In the genomic region with DNA sequence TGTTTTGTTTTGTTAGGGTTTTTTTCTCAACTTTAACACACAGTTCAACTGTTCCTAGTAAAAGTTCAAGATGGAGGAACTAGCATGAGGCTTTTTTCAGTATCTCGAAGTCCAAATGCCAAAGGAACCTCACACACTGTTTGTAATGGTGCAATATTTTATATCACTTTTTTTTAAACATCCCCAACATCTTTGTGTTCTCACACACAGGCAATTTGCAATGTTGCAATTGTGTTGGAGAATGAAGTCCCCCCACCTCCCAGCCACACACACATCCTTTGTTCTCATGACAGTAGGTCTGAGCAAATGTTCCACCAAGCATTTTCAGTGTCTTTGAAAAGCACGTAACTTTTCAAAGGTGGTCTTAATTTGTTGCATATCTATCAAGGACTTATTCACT, we compare ENCODE assay signal across 25 cellular contexts.
"Had no signal": no experiment of that assay in that cellular context is flagged by ENCODE, and none has a peak within 500 bp of the region (broad histone marks: within the 10 kb centered on the region; RNA-seq: fewer than 3 reads in every experiment).

No MANE protein-coding gene starts in this region.

- H3K9me3 ChIP-seq: ascending aorta, left ventricle myocardium inferior, vagina had no signal

- H3K4me3 ChIP-seq: ascending aorta, coronary artery, left ventricle myocardium inferior, lung, vagina had no signal

- FAIRE-seq: frontal cortex, islet of Langerhans had no signal

- H3K27ac ChIP-seq: ascending aorta, brain microvascular endothelial cell, coronary artery, dorsolateral prefrontal cortex, left ventricle myocardium inferior, vagina had no signal

- H3K4me1 ChIP-seq: left ventricle myocardium inferior, vagina had no signal

- H3K36me3 ChIP-seq: brain microvascular endothelial cell, left ventricle myocardium inferior, vagina had no signal

- DNase-seq: activated CD4-positive, alpha-beta T cell treated with anti-CD3 and anti-CD28 coated beads for 36 hours; activated CD4-positive, alpha-beta T cell treated with anti-CD3 and anti-CD28 coated beads, Interleukin-2, amount 50 U/mL, for 48 hours; activated CD4-positive, CD25-positive, alpha-beta regulatory T cell; activated CD8-positive, alpha-beta memory T cell treated with anti-CD3 and anti-CD28 coated beads for 24 hours; activated effector memory CD4-positive, alpha-beta T cell treated with anti-CD3 and anti-CD28 coated beads, Interleukin-2, amount 50 U/mL, for 16 hours; activated naive CD4-positive, alpha-beta T cell treated with anti-CD3 and anti-CD28 coated beads for 36 hours; activated naive CD8-positive, alpha-beta T cell treated with anti-CD3 and anti-CD28 coated beads, Interleukin-2, amount 10 ng/mL, durations not matched to agents 7 days and 5 days; brain microvascular endothelial cell; dorsolateral prefrontal cortex; effector memory CD4-positive, alpha-beta T cell; erythroblast; left ventricle myocardium inferior; mesendoderm; natural killer cell; posterior cingulate gyrus; right cardiac atrium; stimulated activated naive CD4-positive, alpha-beta T cell treated with Interleukin-2 at 50 U/mL for 16 hours had no signal

- H3K4me1 Mint-ChIP-seq: activated CD4-positive, alpha-beta T cell treated with anti-CD3 and anti-CD28 coated beads for 36 hours; activated naive CD8-positive, alpha-beta T cell treated with anti-CD3 and anti-CD28 coated beads, Interleukin-2, amount 10 ng/mL, durations not matched to agents 7 days and 5 days; natural killer cell had no signal

- H3K36me3 Mint-ChIP-seq: activated naive CD8-positive, alpha-beta T cell treated with anti-CD3 and anti-CD28 coated beads, Interleukin-2, amount 10 ng/mL, durations not matched to agents 7 days and 5 days; natural killer cell had no signal

- H3K9me3 Mint-ChIP-seq: activated naive CD4-positive, alpha-beta T cell treated with anti-CD3 and anti-CD28 coated beads for 36 hours; activated naive CD8-positive, alpha-beta T cell treated with anti-CD3 and anti-CD28 coated beads, Interleukin-2, amount 10 ng/mL, durations not matched to agents 7 days and 5 days; type B pancreatic cell had no signal

- H3K27me3 ChIP-seq: ascending aorta, brain microvascular endothelial cell, dorsolateral prefrontal cortex, vagina had no signal

- ATAC-seq: activated CD4-positive, alpha-beta T cell treated with anti-CD3 and anti-CD28 coated beads for 36 hours; natural killer cell; right cardiac atrium had no signal

- H3K27ac Mint-ChIP-seq: activated CD4-positive, alpha-beta T cell treated with anti-CD3 and anti-CD28 coated beads for 36 hours; activated naive CD4-positive, alpha-beta T cell treated with anti-CD3 and anti-CD28 coated beads for 36 hours; activated naive CD8-positive, alpha-beta T cell treated with anti-CD3 and anti-CD28 coated beads, Interleukin-2, amount 10 ng/mL, durations not matched to agents 7 days and 5 days; activated T-helper 1 cell treated with anti-CD3 and anti-CD28 coated beads, Interleukin-12 subunit alpha, Interleukin-12 subunit beta, Interleukin-2, Interleukin-4 antibody, amounts not matched to agents 30 ng/mL and 10 ng/mL and 1 ng/mL, durations not matched to agents 14 hours and 24 hours and 36 hours; natural killer cell; type B pancreatic cell had no signal

- H3K27me3 Mint-ChIP-seq: activated CD4-positive, alpha-beta T cell treated with anti-CD3 and anti-CD28 coated beads for 36 hours; activated naive CD8-positive, alpha-beta T cell treated with anti-CD3 and anti-CD28 coated beads, Interleukin-2, amount 10 ng/mL, durations not matched to agents 7 days and 5 days; type B pancreatic cell had no signal

- H3K4me3 Mint-ChIP-seq: activated CD4-positive, alpha-beta T cell treated with anti-CD3 and anti-CD28 coated beads for 36 hours; activated naive CD4-positive, alpha-beta T cell treated with anti-CD3 and anti-CD28 coated beads for 36 hours; activated naive CD8-positive, alpha-beta T cell treated with anti-CD3 and anti-CD28 coated beads, Interleukin-2, amount 10 ng/mL, durations not matched to agents 7 days and 5 days; activated T-helper 1 cell treated with anti-CD3 and anti-CD28 coated beads, Interleukin-12 subunit alpha, Interleukin-12 subunit beta, Interleukin-2, Interleukin-4 antibody, amounts not matched to agents 30 ng/mL and 10 ng/mL and 1 ng/mL, durations not matched to agents 14 hours and 24 hours and 36 hours; natural killer cell; type B pancreatic cell had no signal
